In genomic region chr1:182086136-182086535, GRCh38 we compare ENCODE assay signal across 2 cellular contexts.
TF ChIP-seq lines count a peak whose summit lies in the region.

No MANE protein-coding gene starts in this region.

TF ChIP-seq in IMR-90, 13 proteins besides CTCF, POLR2A, EP300 and RAD21:
- TF ChIP-seq FOS (IDR thresholded peaks at IDR 0.05; ENCODE audit: low read depth, low read length) (no peak), CHD1 (IDR thresholded peaks at IDR 0.05; ENCODE audit: low read depth, low read length) (no peak), SMC3 (IDR thresholded peaks at IDR 0.05; ENCODE audit: low read depth, low read length) (no peak), ELK1 (IDR thresholded peaks at IDR 0.05; ENCODE audit: borderline replicate concordance, low read depth, low read length) (no peak), MAFK (IDR thresholded peaks at IDR 0.05; ENCODE audit: low read depth, low read length) (no peak), USF2 (IDR thresholded peaks at IDR 0.05; ENCODE audit: low read depth, low read length) (no peak), RCOR1 (IDR thresholded peaks at IDR 0.05; ENCODE audit: insufficient replicate concordance, low read length) (no peak), RFX5 (IDR thresholded peaks at IDR 0.05; ENCODE audit: low read depth, low read length) (no peak), BHLHE40 (IDR thresholded peaks at IDR 0.05; ENCODE audit: low read depth, low read length) (no peak), CEBPB (IDR thresholded peaks at IDR 0.05; ENCODE audit: low read depth, low read length) (no peak), MAZ (IDR thresholded peaks at IDR 0.05; ENCODE audit: borderline replicate concordance, low read depth, low read length) (no peak), NFE2L2 (IDR thresholded peaks at IDR 0.05; ENCODE audit: low read depth, low read length) (no peak), MXI1 (IDR thresholded peaks at IDR 0.05; ENCODE audit: borderline replicate concordance, low read depth, low read length) (no peak)

TF ChIP-seq in H1, 55 proteins besides CTCF, POLR2A, EP300 and RAD21:
- TF ChIP-seq EGR1 (IDR thresholded peaks at IDR 0.05; ENCODE audit: borderline replicate concordance, low read depth, low read length) (no peak), SP2 (IDR thresholded peaks at IDR 0.05; ENCODE audit: low read length) (no peak), HDAC6 (IDR thresholded peaks at IDR 0.05; ENCODE audit: low read depth, low read length) (no peak)
